In genomic region chr6:13377054-13377758, GRCh38 we compare ENCODE assay signal across 21 cellular contexts.
"Had no signal": no experiment of that assay in that cellular context is flagged by ENCODE, and none has a peak within 500 bp of the region (broad histone marks: within the 10 kb centered on the region; RNA-seq: fewer than 3 reads in every experiment).

No MANE protein-coding gene starts in this region.

- H3K27me3 Mint-ChIP-seq: activated CD4-positive, alpha-beta T cell treated with anti-CD3 and anti-CD28 coated beads, Interleukin-2, amount 10 ng/mL, durations not matched to agents 7 days and 5 days; activated CD8-positive, alpha-beta T cell treated with anti-CD3 and anti-CD28 coated beads for 36 hours; activated naive CD8-positive, alpha-beta T cell; naive thymus-derived CD8-positive, alpha-beta T cell had no signal

- H3K27ac Mint-ChIP-seq: activated CD4-positive, alpha-beta T cell treated with anti-CD3 and anti-CD28 coated beads, Interleukin-2, amount 10 ng/mL, durations not matched to agents 7 days and 5 days; activated CD8-positive, alpha-beta T cell treated with anti-CD3 and anti-CD28 coated beads for 36 hours; activated naive CD8-positive, alpha-beta T cell; stimulated activated effector memory CD8-positive, alpha-beta T cell treated with anti-CD3 and anti-CD28 coated beads, Interleukin-12 subunit alpha, Interleukin-12 subunit beta, amount 100 ng/mL, for 72 hours had no signal

- FAIRE-seq: colon, endothelial cell of umbilical vein, small intestine had no signal

- DNase-seq: activated CD4-positive, alpha-beta T cell treated with anti-CD3 and anti-CD28 coated beads, Interleukin-2, amount 10 ng/mL, durations not matched to agents 7 days and 5 days; activated CD4-positive, CD25-positive, alpha-beta regulatory T cell treated with anti-CD3 and anti-CD28 coated beads, Interleukin-2, amount 50 U/mL, for 72 hours; activated CD8-positive, alpha-beta T cell treated with anti-CD3 and anti-CD28 coated beads for 36 hours; activated T-cell treated with anti-CD3 and anti-CD28 coated beads, Interleukin-2, amount 50 U/mL, for 1 hour; brain microvascular endothelial cell; caudate nucleus; effector memory CD4-positive, alpha-beta T cell; foreskin melanocyte; kidney glomerular epithelial cell; left lung; naive thymus-derived CD8-positive, alpha-beta T cell; small intestine; stimulated activated CD4-positive, alpha-beta T cell treated with anti-CD3 and anti-CD28 coated beads, Interleukin-2, amount 100 ng/mL, for 24 hours; testis; trophoblast cell had no signal

- H3K9me3 Mint-ChIP-seq: activated CD8-positive, alpha-beta T cell treated with anti-CD3 and anti-CD28 coated beads for 36 hours; naive thymus-derived CD8-positive, alpha-beta T cell; stimulated activated effector memory CD8-positive, alpha-beta T cell treated with anti-CD3 and anti-CD28 coated beads, Interleukin-12 subunit alpha, Interleukin-12 subunit beta, amount 100 ng/mL, for 72 hours had no signal

- H3K36me3 Mint-ChIP-seq: naive thymus-derived CD8-positive, alpha-beta T cell; stimulated activated effector memory CD8-positive, alpha-beta T cell treated with anti-CD3 and anti-CD28 coated beads, Interleukin-12 subunit alpha, Interleukin-12 subunit beta, amount 100 ng/mL, for 72 hours had no signal

- ATAC-seq: activated CD8-positive, alpha-beta T cell treated with anti-CD3 and anti-CD28 coated beads for 36 hours; esophagus mucosa; left lung; naive thymus-derived CD8-positive, alpha-beta T cell; sciatic nerve; stimulated activated effector memory CD8-positive, alpha-beta T cell treated with anti-CD3 and anti-CD28 coated beads, Interleukin-12 subunit alpha, Interleukin-12 subunit beta, amount 100 ng/mL, for 72 hours had no signal

- H3K4me3 Mint-ChIP-seq: activated CD4-positive, alpha-beta T cell treated with anti-CD3 and anti-CD28 coated beads, Interleukin-2, amount 10 ng/mL, durations not matched to agents 7 days and 5 days; activated CD8-positive, alpha-beta T cell treated with anti-CD3 and anti-CD28 coated beads for 36 hours; activated naive CD8-positive, alpha-beta T cell; naive thymus-derived CD8-positive, alpha-beta T cell; stimulated activated effector memory CD8-positive, alpha-beta T cell treated with anti-CD3 and anti-CD28 coated beads, Interleukin-12 subunit alpha, Interleukin-12 subunit beta, amount 100 ng/mL, for 72 hours had no signal
